Comparison of ENCODE assay signal across 8 cellular contexts in the genomic region with DNA sequence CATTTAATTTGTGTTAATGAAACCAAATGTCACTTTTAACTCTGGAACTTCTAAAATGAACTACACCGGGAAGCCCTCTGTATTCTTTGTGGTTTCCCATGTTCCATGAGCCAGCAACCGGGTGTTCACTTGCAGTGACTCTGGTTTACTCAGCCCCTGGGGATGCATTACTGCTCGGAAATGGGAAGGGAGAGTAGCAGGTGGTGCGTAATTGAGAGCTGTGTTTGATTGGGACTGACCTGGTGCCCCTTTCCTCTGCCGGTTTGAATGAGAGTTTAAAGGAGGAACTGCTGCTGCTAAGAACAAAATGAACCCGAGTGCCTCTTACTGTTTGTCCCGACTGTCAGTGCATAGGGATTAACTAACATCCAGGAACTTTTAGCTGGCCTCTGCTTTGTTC.
DNase-seq lines count a peak whose midpoint lies in the region; ATAC-seq and TF ChIP-seq lines count a peak whose summit lies in the region.

No MANE protein-coding gene starts in this region.

- no peak overlapping the region for H3K4ac ChIP-seq in mesendoderm (ENCODE audit: low read depth, low read length)

- no peaks in the 10 kb centered on the region for H3K79me1 ChIP-seq in mesendoderm (ENCODE audit: low read length)

- no peaks in the 10 kb centered on the region for H3K9me3 ChIP-seq in ovary

- no peak for TF ChIP-seq POLR2A in ovary (IDR thresholded peaks at IDR 0.05)

- no peak overlapping the region for H3K56ac ChIP-seq in mesendoderm (ENCODE audit: low read length)

- H3K4me1 Mint-ChIP-seq in effector memory CD8-positive, alpha-beta T cell (ENCODE audit: low read depth in 2 of 2) = peaks cover 39 to 50% of the 10 kb centered on the region in 2 donors
- peaks cover 49% of the 10 kb centered on the region for H3K4me1 Mint-ChIP-seq in stimulated activated effector memory CD8-positive, alpha-beta T cell treated with anti-CD3 and anti-CD28 coated beads, Interleukin-12 subunit alpha, Interleukin-12 subunit beta, amount 100 ng/mL, for 72 hours

- no peak overlapping the region for H3K4me3 ChIP-seq in mesendoderm (ENCODE audit: low read length)
- no peak overlapping the region for H3K4me3 ChIP-seq in ovary

- peaks cover 6% of the 10 kb centered on the region for H3K36me3 Mint-ChIP-seq in effector memory CD8-positive, alpha-beta T cell (ENCODE audit: insufficient read depth)
- H3K36me3 Mint-ChIP-seq in stimulated activated effector memory CD8-positive, alpha-beta T cell treated with anti-CD3 and anti-CD28 coated beads, Interleukin-12 subunit alpha, Interleukin-12 subunit beta, amount 100 ng/mL, for 72 hours = peaks cover 16% of the 10 kb centered on the region

- H3K23ac ChIP-seq in mesendoderm (ENCODE audit: low read length) = no peak overlapping the region

- no peaks in the 10 kb centered on the region for H3K9me3 Mint-ChIP-seq in effector memory CD8-positive, alpha-beta T cell
- no peaks in the 10 kb centered on the region for H3K9me3 Mint-ChIP-seq in stimulated activated effector memory CD8-positive, alpha-beta T cell treated with anti-CD3 and anti-CD28 coated beads, Interleukin-12 subunit alpha, Interleukin-12 subunit beta, amount 100 ng/mL, for 72 hours

- H2BK5ac ChIP-seq in mesendoderm (ENCODE audit: low read length) = no peak overlapping the region

- H2AK5ac ChIP-seq in mesendoderm (ENCODE audit: low read length) = no peak overlapping the region

- ATAC-seq in GM18511 (IDR thresholded peaks at IDR 0.05; ENCODE audit: unreplicated experiment) = peak; percentile 39
- peak; percentile 69 for ATAC-seq in HG02588 (IDR thresholded peaks at IDR 0.05; ENCODE audit: unreplicated experiment)
- ATAC-seq in effector memory CD8-positive, alpha-beta T cell (replicated peaks) = no peak
- peak; percentile 27 for ATAC-seq in stimulated activated effector memory CD8-positive, alpha-beta T cell treated with anti-CD3 and anti-CD28 coated beads, Interleukin-12 subunit alpha, Interleukin-12 subunit beta, amount 100 ng/mL, for 72 hours
- no peak for ATAC-seq in HG03469 (IDR thresholded peaks at IDR 0.05; ENCODE audit: unreplicated experiment)

- H3K36me3 ChIP-seq in mesendoderm (ENCODE audit: control insufficient read depth, insufficient read depth, low read length) (no peaks in the 10 kb centered on the region), ovary (no peaks in the 10 kb centered on the region)

- no peaks in the 10 kb centered on the region for H3K27me3 Mint-ChIP-seq in effector memory CD8-positive, alpha-beta T cell

- intact Hi-C loops in ovary (cut with DNase I) = no loop called here

- no CpG with 5 or more reads among the region's 7 CpGs for WGBS in mesendoderm (ENCODE audit: extremely low coverage, insufficient coverage, low lambda C conversion rate)
- 66 to 78% (median 77%) methylated on average over 7 of the region's 7 CpGs for WGBS in ovary, 3 donors

- peak; percentile 91 to 93 for DNase-seq in NCI-H524 (lab: John Stamatoyannopoulos, UW)
- DNase-seq in effector memory CD8-positive, alpha-beta T cell = no peak
- no peak for DNase-seq in stimulated activated effector memory CD8-positive, alpha-beta T cell treated with anti-CD3 and anti-CD28 coated beads, Interleukin-12 subunit alpha, Interleukin-12 subunit beta, amount 100 ng/mL, for 72 hours (ENCODE audit: low spot score in 2 of 2)
- DNase-seq in mesendoderm = no peak
- DNase-seq in ovary = no peak

- TF ChIP-seq EP300 in ovary (IDR thresholded peaks at IDR 0.05) = no peak

- no peak overlapping the region for H2BK15ac ChIP-seq in mesendoderm (replicated peaks; ENCODE audit: low read depth)

- H3K27ac ChIP-seq in mesendoderm (ENCODE audit: low read depth, low read length) = no peak overlapping the region
- no peak overlapping the region for H3K27ac ChIP-seq in ovary

- no peak overlapping the region for H4K5ac ChIP-seq in mesendoderm (ENCODE audit: low read length)

- H4K8ac ChIP-seq in mesendoderm (ENCODE audit: low read depth, low read length) = no peak overlapping the region

- no peak for TF ChIP-seq CTCF in ovary (IDR thresholded peaks at IDR 0.05)

- H3K27me3 ChIP-seq in mesendoderm (ENCODE audit: insufficient read depth, low read length, poor library complexity) = no peaks in the 10 kb centered on the region
- no peaks in the 10 kb centered on the region for H3K27me3 ChIP-seq in ovary

- H3K4me2 ChIP-seq in mesendoderm (ENCODE audit: low read length) = no peak overlapping the region

- H3K9ac ChIP-seq in mesendoderm (ENCODE audit: low read length) = no peak overlapping the region

- peak overlapping the region; percentile 59 to 68 for H3K4me3 Mint-ChIP-seq in effector memory CD8-positive, alpha-beta T cell
- peak overlapping the region; percentile 54 for H3K4me3 Mint-ChIP-seq in stimulated activated effector memory CD8-positive, alpha-beta T cell treated with anti-CD3 and anti-CD28 coated beads, Interleukin-12 subunit alpha, Interleukin-12 subunit beta, amount 100 ng/mL, for 72 hours

- peaks cover 4% of the 10 kb centered on the region for H3K4me1 ChIP-seq in mesendoderm (ENCODE audit: control insufficient read depth, low read depth, low read length)
- no peaks in the 10 kb centered on the region for H3K4me1 ChIP-seq in ovary (ENCODE audit: insufficient read depth)

- no peak overlapping the region for H3K18ac ChIP-seq in mesendoderm (ENCODE audit: low read length)

- no peaks in the 10 kb centered on the region for H3K79me2 ChIP-seq in mesendoderm (ENCODE audit: control insufficient read depth, insufficient read depth, low read length)

- H3K27ac Mint-ChIP-seq in effector memory CD8-positive, alpha-beta T cell = peak overlapping the region; percentile 86 to 97
- H3K27ac Mint-ChIP-seq in stimulated activated effector memory CD8-positive, alpha-beta T cell treated with anti-CD3 and anti-CD28 coated beads, Interleukin-12 subunit alpha, Interleukin-12 subunit beta, amount 100 ng/mL, for 72 hours = peak overlapping the region; percentile 94

- H2BK120ac ChIP-seq in mesendoderm (ENCODE audit: low read depth, low read length) = no peak overlapping the region

Comparison
In these comparisons a context has a peak if more than half of its experiments do, and no peak if none do; other contexts are left out.
1. ATAC-seq: peak in GM18511 (single experiment), HG02588 (single experiment) and stimulated activated effector memory CD8-positive, alpha-beta T cell treated with anti-CD3 and anti-CD28 coated beads, Interleukin-12 subunit alpha, Interleukin-12 subunit beta, amount 100 ng/mL, for 72 hours (single experiment); none in effector memory CD8-positive, alpha-beta T cell (single experiment) and HG03469 (single experiment).
2. DNase-seq: peak in NCI-H524 (2 of 2); none in effector memory CD8-positive, alpha-beta T cell (0 of 3), stimulated activated effector memory CD8-positive, alpha-beta T cell treated with anti-CD3 and anti-CD28 coated beads, Interleukin-12 subunit alpha, Interleukin-12 subunit beta, amount 100 ng/mL, for 72 hours (0 of 2), mesendoderm (single experiment) and ovary (0 of 5).